ENCODE assay signal across 7 cellular contexts in genomic region chr18:48663931-48664847, GRCh38.
DNase-seq lines count a peak whose midpoint lies in the region; ATAC-seq and TF ChIP-seq lines count a peak whose summit lies in the region.

No MANE protein-coding gene starts in this region.

- no peak overlapping the region for H3K4me3 ChIP-seq in GM12865 (ENCODE audit: low read depth, low read length)

- peaks cover 4% of the 10 kb centered on the region for H3K27me3 Mint-ChIP-seq in memory B cell

- H3K36me3 Mint-ChIP-seq in memory B cell = peaks cover 14% of the 10 kb centered on the region

- ATAC-seq in memory B cell (ENCODE audit: low read depth) = no peak
- no peak for ATAC-seq in GM19395 (IDR thresholded peaks at IDR 0.05; ENCODE audit: unreplicated experiment)

- no peak overlapping the region for H3K27ac Mint-ChIP-seq in memory B cell

- H3K9me3 Mint-ChIP-seq in memory B cell = peaks cover 3% of the 10 kb centered on the region

- H3K4me3 Mint-ChIP-seq in memory B cell = no peak overlapping the region

- peak; percentile 90 for TF ChIP-seq CTCF in GM12865 (IDR thresholded peaks at IDR 0.05; ENCODE audit: insufficient read depth, low read depth, low read length, missing control alignments)

- DNase-seq in GM12865 (ENCODE audit: low read depth) (peak; percentile 53), NCI-H1048 (lab: John Stamatoyannopoulos, UW) (peak; percentile 17), memory B cell (ENCODE audit: low spot score in 2 of 2) (peak; percentile 38 to 48)
- DNase-seq in activated CD4-positive, alpha-beta T cell treated with anti-CD3 and anti-CD28 coated beads, Interleukin-2, amount 50 U/mL, for 1 hour = peak; percentile 45
- peak; percentile 16 for DNase-seq in effector CD4-positive, alpha-beta T cell
- peak; percentile 30 to 57 for DNase-seq in stimulated activated CD8-positive, alpha-beta memory T cell treated with anti-CD3 and anti-CD28 coated beads, Interleukin-2, amount 100 ng/mL, for 48 hours (ENCODE audit: low read depth in 2 of 2)

- peaks cover 3% of the 10 kb centered on the region for H3K4me1 Mint-ChIP-seq in memory B cell
